Comparison of ENCODE assay signal across 25 cellular contexts in genomic region chr5:180380856-180381255, GRCh38. TPM values are rescaled to one million over a fixed set of nuclear protein-coding genes. Genes with fewer than 3 reads are reported as not detected.
DNase-seq lines count a peak whose midpoint lies in the region; ATAC-seq and TF ChIP-seq lines count a peak whose summit lies in the region.
"Had no signal": no experiment of that assay in that cellular context is flagged by ENCODE, and none has a peak within 500 bp of the region (broad histone marks: within the 10 kb centered on the region; RNA-seq: fewer than 3 reads in every experiment).

No MANE protein-coding gene starts in this region.

- H3K4me1 ChIP-seq in right atrium auricular region (no peaks in the 10 kb centered on the region), gastroesophageal sphincter (no peaks in the 10 kb centered on the region), neuronal stem cell (ENCODE audit: control insufficient read depth in 2 of 2, insufficient read depth in 1 of 2, low read depth in 1 of 2, low read length in 2 of 2) (no peaks in the 10 kb centered on the region), BE2C (peaks cover 9% of the 10 kb centered on the region)
- H3K4me1 ChIP-seq: Caco-2 had no signal

- no peak for TF ChIP-seq POLR2A in gastroesophageal sphincter (IDR thresholded peaks at IDR 0.05)

- H3K27ac ChIP-seq in right atrium auricular region = no peak overlapping the region
- no peak overlapping the region for H3K27ac ChIP-seq in gastroesophageal sphincter
- H3K27ac ChIP-seq in neuronal stem cell (replicated peaks; ENCODE audit: low read length) = no peak overlapping the region
- H3K27ac ChIP-seq: C4-2B, HL-60, PC-9 had no signal

- no peak overlapping the region for H2AFZ ChIP-seq in neuronal stem cell (ENCODE audit: low read length)
- H2AFZ ChIP-seq: PC-9 had no signal

- H2BK15ac ChIP-seq in neuronal stem cell (ENCODE audit: low read length) = no peak overlapping the region

- H3K23ac ChIP-seq in neuronal stem cell (ENCODE audit: low read depth, low read length, poor library complexity) = no peak overlapping the region

- no peak overlapping the region for H3K4ac ChIP-seq in neuronal stem cell (ENCODE audit: low read length)

- no peak overlapping the region for H3K18ac ChIP-seq in neuronal stem cell (ENCODE audit: low read length)

- TF ChIP-seq EP300 in gastroesophageal sphincter (IDR thresholded peaks at IDR 0.05) = no peak

- H3K27me3 ChIP-seq in right atrium auricular region (no peaks in the 10 kb centered on the region), gastroesophageal sphincter (peaks cover 7% of the 10 kb centered on the region), neuronal stem cell (ENCODE audit: control insufficient read depth in 3 of 3, insufficient read depth in 3 of 3, low read depth in 1 of 3, low read length in 3 of 3) (peaks cover 0 to 26% (median 0%) of the 10 kb centered on the region in 3 experiments), BE2C (no peaks in the 10 kb centered on the region)

- no peaks in the 10 kb centered on the region for H3K36me3 ChIP-seq in right atrium auricular region
- no peaks in the 10 kb centered on the region for H3K36me3 ChIP-seq in gastroesophageal sphincter
- H3K36me3 ChIP-seq in neuronal stem cell (replicated peaks in 1 of 2; ENCODE audit: control insufficient read depth in 2 of 2, insufficient read depth in 2 of 2, low read length in 2 of 2) = no peaks in the 10 kb centered on the region
- H3K36me3 ChIP-seq in BE2C = no peaks in the 10 kb centered on the region

- peak overlapping the region; percentile 47 for H2AK5ac ChIP-seq in neuronal stem cell (ENCODE audit: low read depth, low read length)

- no peak overlapping the region for H4K91ac ChIP-seq in neuronal stem cell (ENCODE audit: low read depth, low read length, poor library complexity)

- H3K4me2 ChIP-seq in neuronal stem cell (ENCODE audit: insufficient read depth, low read length, poor library complexity, severe bottlenecking) = no peak overlapping the region
- H3K4me2 ChIP-seq: PC-9 had no signal

- DNase-seq in left ventricle myocardium superior = no peak
- no peak for DNase-seq in right atrium auricular region (ENCODE audit: low spot score)
- no peak for DNase-seq in neuronal stem cell (ENCODE audit: low spot score)
- no peak for DNase-seq in BE2C
- DNase-seq: Caco-2; CD8-positive, alpha-beta T cell; DMS79; EL; GDM1; H9; NCI-H1048; NCI-H1417; NCI-H1694; NCI-H2029 treated with DMSO at 0.1 percent for 48 hours; NCI-H446 treated with DMSO at 0.1 percent for 48 hours; NCI-H526; NCI-H82; NK-92 treated with Interleukin-12 subunit alpha and Interleukin-12 subunit beta, amount 100 ng/mL, for 24 hours; PC-9; SHP77 had no signal

- WGBS in gastroesophageal sphincter (ENCODE audit: low coverage in 1 of 2), 2 donors = 70 to 71% methylated on average over 9 to 11 of the region's 15 CpGs
- WGBS in neuronal stem cell (ENCODE audit: extremely low coverage in 2 of 2, insufficient read length in 2 of 2, insufficient replicate concordance in 1 of 2), 2 donors = no CpG with 5 or more reads among the region's 15 CpGs

- no peak overlapping the region for H2BK120ac ChIP-seq in neuronal stem cell (ENCODE audit: low read depth, low read length)

- no peak overlapping the region for H2BK12ac ChIP-seq in neuronal stem cell (ENCODE audit: low read length)

- H3K9me3 ChIP-seq in right atrium auricular region (no peaks in the 10 kb centered on the region), gastroesophageal sphincter (no peaks in the 10 kb centered on the region), neuronal stem cell (replicated peaks in 1 of 2; ENCODE audit: control insufficient read depth in 2 of 2, insufficient read depth in 1 of 2, low read depth in 1 of 2, low read length in 2 of 2) (peaks cover 0 to 2% of the 10 kb centered on the region in 2 donors), BE2C (no peaks in the 10 kb centered on the region)
- H3K9me3 ChIP-seq: Caco-2 had no signal

- ATAC-seq in left ventricle myocardium superior (peak; percentile 75), gastroesophageal sphincter (peak; percentile 82), GM18502 (IDR thresholded peaks at IDR 0.05; ENCODE audit: poor library complexity, unreplicated experiment) (no peak), HG03159 (IDR thresholded peaks at IDR 0.05; ENCODE audit: unreplicated experiment) (no peak)
- ATAC-seq: CD8-positive, alpha-beta T cell had no signal

- H3K9ac ChIP-seq in neuronal stem cell (ENCODE audit: low read depth, low read length, poor library complexity) = no peak overlapping the region

- H3K4me3 ChIP-seq in right atrium auricular region = no peak overlapping the region
- no peak overlapping the region for H3K4me3 ChIP-seq in gastroesophageal sphincter
- no peak overlapping the region for H3K4me3 ChIP-seq in neuronal stem cell (ENCODE audit: low read length in 2 of 2)
- H3K4me3 ChIP-seq in BE2C (ENCODE audit: low read depth, low read length) = no peak overlapping the region
- H3K4me3 ChIP-seq: PC-9 had no signal

- no peaks in the 10 kb centered on the region for H3K79me1 ChIP-seq in neuronal stem cell (ENCODE audit: low read depth, low read length)

- H4K8ac ChIP-seq in neuronal stem cell (ENCODE audit: low read depth, low read length) = no peak overlapping the region

- TF ChIP-seq CTCF in right atrium auricular region (IDR thresholded peaks at IDR 0.05) = no peak
- no peak for TF ChIP-seq CTCF in gastroesophageal sphincter (IDR thresholded peaks at IDR 0.05)
- TF ChIP-seq CTCF in BE2C (IDR thresholded peaks at IDR 0.05; ENCODE audit: low read depth, low read length) = no peak

- H2BK5ac ChIP-seq in neuronal stem cell (ENCODE audit: low read length) = peak overlapping the region; percentile 53

- intact Hi-C loops in left ventricle myocardium superior (cut with micrococcal nuclease) = no loop called here

- H3K14ac ChIP-seq in neuronal stem cell (ENCODE audit: low read length) = no peak overlapping the region

RNA-seq across cellular contexts. Expression of gene GFPT2, which starts 27.7 kb away (rescaled TPM):
- 15.3 TPM for total RNA-seq in left ventricle myocardium superior
- 10 to 100 TPM; 25.4 to 27.2 TPM for total RNA-seq in right atrium auricular region
- 10 to 100 TPM; 28.7 to 94.1 (median 34.1) TPM for total RNA-seq in gastroesophageal sphincter
- 17.6 TPM for polyA plus RNA-seq in neuronal stem cell (2013, experiment 1 of 2)
- polyA plus RNA-seq in neuronal stem cell (2013, experiment 2 of 2) = 16.4 TPM
- 0.25 TPM for polyA plus RNA-seq in BE2C (2012; ENCODE audit: insufficient read depth, insufficient read length, low read depth)

Comparison
In these comparisons a context has a peak if more than half of its experiments do, and no peak if none do; other contexts are left out.
1. ATAC-seq: peak in left ventricle myocardium superior (single experiment) and gastroesophageal sphincter (single experiment); none in GM18502 (single experiment) and HG03159 (single experiment).